In the genomic region with DNA sequence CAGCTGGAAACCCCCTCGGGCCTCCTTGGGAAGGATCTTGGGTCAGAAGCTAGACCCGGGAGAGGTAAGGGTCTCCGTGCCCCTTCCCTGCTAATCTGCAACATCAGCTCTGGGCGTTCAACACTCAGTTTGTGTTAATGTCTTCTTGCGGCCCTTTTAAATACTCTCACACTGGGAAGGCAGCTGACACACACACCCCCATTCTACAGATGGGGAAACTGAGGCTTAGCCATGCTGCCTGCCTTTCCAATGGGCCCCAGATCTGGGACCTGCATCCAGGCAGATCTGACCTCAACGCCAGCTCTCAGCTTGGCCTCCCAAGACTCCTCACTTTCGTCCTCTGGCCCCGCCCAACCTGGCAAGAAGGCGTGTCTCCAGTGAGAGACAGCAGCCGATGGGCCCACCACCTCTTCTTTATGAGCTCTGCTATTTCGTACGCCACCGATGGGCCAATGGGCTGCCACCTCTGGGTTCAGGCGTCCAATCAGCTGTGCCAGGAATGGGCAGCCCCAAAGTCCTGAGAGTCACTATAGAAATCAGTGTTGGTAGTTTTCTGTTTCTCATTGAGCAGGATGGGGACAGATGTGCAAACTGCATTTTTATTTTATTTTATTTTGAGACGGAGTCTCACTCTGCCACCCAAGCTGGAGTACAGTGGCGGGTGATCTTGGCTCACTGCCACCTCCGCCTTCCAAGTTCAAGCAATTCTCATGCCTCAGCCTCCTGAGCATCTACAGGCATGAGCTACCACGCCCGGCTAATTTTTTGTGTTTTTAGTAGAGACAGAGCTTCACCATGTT, we compare ENCODE assay signal across 11 cellular contexts. TPM values are rescaled to one million over a fixed set of nuclear protein-coding genes. Genes with fewer than 3 reads are reported as not detected.
DNase-seq lines count a peak whose midpoint lies in the region; ATAC-seq and TF ChIP-seq lines count a peak whose summit lies in the region.
"Had no signal": no experiment of that assay in that cellular context is flagged by ENCODE, and none has a peak within 500 bp of the region (broad histone marks: within the 10 kb centered on the region; RNA-seq: fewer than 3 reads in every experiment).

No MANE protein-coding gene starts in this region.

- RAD21 ChIA-PET in HCT116 (lab: Charles Lee; ENCODE audit: low non-redundant PET in 1 of 2, low total read pairs in 2 of 2, uncharacterized antibody in 2 of 2, unreplicated experiment in 2 of 2) = no interaction called here

- H3K9me3 Mint-ChIP-seq in CD4-positive, alpha-beta T cell = no peaks in the 10 kb centered on the region
- H3K9me3 Mint-ChIP-seq: nephron progenitor cell had no signal

- H3K4me1 ChIP-seq in HCT116 (ENCODE audit: control insufficient read depth in 1 of 2, insufficient read depth in 2 of 2, low read length in 2 of 2) (peaks cover 46 to 53% of the 10 kb centered on the region in 2 experiments), colonic mucosa (peaks cover 62% of the 10 kb centered on the region), neuronal stem cell (ENCODE audit: control insufficient read depth in 2 of 2, insufficient read depth in 1 of 2, low read depth in 1 of 2, low read length in 2 of 2) (peaks cover 0 to 10% of the 10 kb centered on the region in 2 donors)

- H3K36me3 Mint-ChIP-seq in CD4-positive, alpha-beta T cell (ENCODE audit: low read depth) = peaks cover 50% of the 10 kb centered on the region

- H3K4ac ChIP-seq in neuronal stem cell (ENCODE audit: low read length) = no peak overlapping the region

- H3K9me3 ChIP-seq in CD4-positive, alpha-beta T cell (ENCODE audit: control insufficient read depth, low read length) = no peaks in the 10 kb centered on the region
- H3K9me3 ChIP-seq in HCT116 (ENCODE audit: control insufficient read depth in 1 of 2, insufficient read depth in 1 of 2, low read depth in 1 of 2, low read length in 2 of 2) (peaks cover 0 to 6% of the 10 kb centered on the region in 2 experiments; a peak in 1 of 4 replicates), colonic mucosa (no peaks in the 10 kb centered on the region), neuronal stem cell (replicated peaks in 1 of 2; ENCODE audit: control insufficient read depth in 2 of 2, insufficient read depth in 1 of 2, low read depth in 1 of 2, low read length in 2 of 2) (peaks cover 0 to 3% of the 10 kb centered on the region in 2 donors)

- H3K18ac ChIP-seq in neuronal stem cell (ENCODE audit: low read length) = no peak overlapping the region

- CTCF ChIA-PET in CD4-positive, alpha-beta T cell (lab: Charles Lee) = interaction anchor here (0.6 to 6.7 kb wide), 2 partner anchors 44 to 117 kb away, joined by 3 to 45 read pairs; a partner anchor contains a TSS
- CTCF ChIA-PET in HCT116 (lab: Charles Lee) = interaction anchor here (1.3 kb wide), 1 partner anchor 44 kb away, joined by 3 read pairs; a partner anchor contains a TSS

- no peak overlapping the region for H2BK5ac ChIP-seq in neuronal stem cell (ENCODE audit: low read length)

- no peaks in the 10 kb centered on the region for H4K20me1 ChIP-seq in HCT116 (ENCODE audit: insufficient read depth)

- TF ChIP-seq POLR2A in HCT116 (IDR thresholded peaks at IDR 0.05; ENCODE audit: borderline replicate concordance, extremely low read depth, insufficient read depth, insufficient read length) = no peak

- BruUV-seq in HCT116 (replicated peaks; lab: Mats Ljungman, UMichigan) = TSS peak; percentile 25

- POLR2A ChIA-PET in CD4-positive, alpha-beta T cell (lab: Charles Lee) = interaction anchor here (3.5 to 3.9 kb wide), 2 partner anchors 43 to 74 kb away, joined by 16 to 30 read pairs; a partner anchor contains a TSS
- POLR2A ChIA-PET in HCT116 (lab: Charles Lee) = no interaction called here

- peak overlapping the region; percentile 73 for H2BK12ac ChIP-seq in neuronal stem cell (ENCODE audit: low read length)

- H3K9me2 ChIP-seq in HCT116 (ENCODE audit: insufficient read depth) = no peaks in the 10 kb centered on the region

- no peaks in the 10 kb centered on the region for H3K27me3 Mint-ChIP-seq in CD4-positive, alpha-beta T cell

- H3K4me2 ChIP-seq in HCT116 (ENCODE audit: low read length) (no peak overlapping the region), neuronal stem cell (ENCODE audit: insufficient read depth, low read length, poor library complexity, severe bottlenecking) (peak overlapping the region; percentile 11)

- no peaks in the 10 kb centered on the region for H3K27me3 ChIP-seq in CD4-positive, alpha-beta T cell (ENCODE audit: control insufficient read depth, insufficient read depth, low read length)
- H3K27me3 ChIP-seq in HCT116 (ENCODE audit: insufficient read depth, low read length) (no peaks in the 10 kb centered on the region), colonic mucosa (no peaks in the 10 kb centered on the region), neuronal stem cell (ENCODE audit: control insufficient read depth in 3 of 3, insufficient read depth in 3 of 3, low read depth in 1 of 3, low read length in 3 of 3) (no peaks in the 10 kb centered on the region)

- no peak overlapping the region for H3K23ac ChIP-seq in neuronal stem cell (ENCODE audit: low read depth, low read length, poor library complexity)

- H4K91ac ChIP-seq in neuronal stem cell (ENCODE audit: low read depth, low read length, poor library complexity) = no peak overlapping the region

- H2BK120ac ChIP-seq in neuronal stem cell (ENCODE audit: low read depth, low read length) = no peak overlapping the region

- no peak overlapping the region for H2BK15ac ChIP-seq in neuronal stem cell (ENCODE audit: low read length)

- H4K8ac ChIP-seq in neuronal stem cell (ENCODE audit: low read depth, low read length) = no peak overlapping the region

- no peak for TF ChIP-seq CTCF in CD4-positive, alpha-beta T cell (IDR thresholded peaks at IDR 0.05)
- TF ChIP-seq CTCF in HCT116 (IDR thresholded peaks at IDR 0.05 in 2 of 3, conservative IDR thresholded peaks at IDR 0.05 in 1 of 3; ENCODE audit: borderline replicate concordance in 1 of 3, insufficient read depth in 1 of 3, low read depth in 2 of 3, low read length in 2 of 3) (no peak), colonic mucosa (IDR thresholded peaks at IDR 0.05) (no peak)

- ATAC-seq in CD4-positive, alpha-beta T cell (ENCODE audit: poor library complexity) = no peak
- ATAC-seq in HCT116 (no peak), GM21528 (IDR thresholded peaks at IDR 0.05; ENCODE audit: low FRiP score, unreplicated experiment) (no peak), GM19035 (IDR thresholded peaks at IDR 0.05; ENCODE audit: unreplicated experiment) (no peak)

- intact Hi-C loops in CD4-positive, alpha-beta T cell (cut with DNase I, micrococcal nuclease) = no loop called here
- intact Hi-C loops in HCT116 (cut with micrococcal nuclease) = no loop called here
- intact Hi-C loops in colonic mucosa (cut with DNase I) = no loop called here

- H2AK5ac ChIP-seq in neuronal stem cell (ENCODE audit: low read depth, low read length) = no peak overlapping the region

- H3K14ac ChIP-seq in neuronal stem cell (ENCODE audit: low read length) = peak overlapping the region; percentile 6

- no peak for TF ChIP-seq RAD21 in HCT116 (IDR thresholded peaks at IDR 0.05; ENCODE audit: low read depth)

- peaks cover 23% of the 10 kb centered on the region for H3K79me1 ChIP-seq in neuronal stem cell (ENCODE audit: low read depth, low read length)

- H2AFZ ChIP-seq in HCT116 (ENCODE audit: low read depth, low read length, poor library complexity, severe bottlenecking) (no peak overlapping the region), neuronal stem cell (ENCODE audit: low read length) (no peak overlapping the region)

- H3K79me2 ChIP-seq in HCT116 (ENCODE audit: insufficient read depth, low read length) = peaks cover 53% of the 10 kb centered on the region

- no peak overlapping the region for H3K9ac ChIP-seq in HCT116 (ENCODE audit: low read length)
- peak overlapping the region in 1 of 2 donors; percentile 79 for H3K9ac ChIP-seq in colonic mucosa (ENCODE audit: low read depth in 2 of 2, low read length in 2 of 2)
- H3K9ac ChIP-seq in neuronal stem cell (ENCODE audit: low read depth, low read length, poor library complexity) = no peak overlapping the region

- peak overlapping the region; percentile 58 for H3K4me3 Mint-ChIP-seq in CD4-positive, alpha-beta T cell
- H3K4me3 Mint-ChIP-seq: nephron progenitor cell had no signal

- WGBS in neuronal stem cell (ENCODE audit: extremely low coverage in 2 of 2, insufficient read length in 2 of 2, insufficient replicate concordance in 1 of 2), 2 donors = no CpG with 5 or more reads among the region's 19 CpGs

- peak overlapping the region; percentile 66 for H3K27ac ChIP-seq in CD4-positive, alpha-beta T cell (ENCODE audit: low read depth, low read length)
- H3K27ac ChIP-seq in HCT116 (ENCODE audit: low read depth, low read length) = peak overlapping the region; percentile 40; the same call in 1 of the 2 replicates
- H3K27ac ChIP-seq in colonic mucosa = peak overlapping the region; percentile 95
- no peak overlapping the region for H3K27ac ChIP-seq in neuronal stem cell (replicated peaks; ENCODE audit: low read length)

- DNase-seq in CD4-positive, alpha-beta T cell = no peak
- DNase-seq in HCT116 (ENCODE audit: low read depth, low spot score) (no peak), colonic mucosa (peak; percentile 81), neuronal stem cell (ENCODE audit: low spot score) (no peak), GM19240 (ENCODE audit: insufficient read length, low spot score) (no peak)
- no peak for DNase-seq in effector CD8-positive, alpha-beta T cell (lab: John Stamatoyannopoulos, UW)
- DNase-seq: DMS53, NCI-H69, nephron progenitor cell had no signal

- peaks cover 84% of the 10 kb centered on the region for H3K4me1 Mint-ChIP-seq in CD4-positive, alpha-beta T cell (ENCODE audit: low read depth)

- H3K36me3 ChIP-seq in HCT116 (ENCODE audit: control insufficient read depth in 1 of 2, insufficient read depth in 2 of 2, low read length in 2 of 2) = peaks cover 5 to 8% of the 10 kb centered on the region in 2 experiments; a peak in 3 of 4 replicates
- no peaks in the 10 kb centered on the region for H3K36me3 ChIP-seq in colonic mucosa
- H3K36me3 ChIP-seq in neuronal stem cell (replicated peaks in 1 of 2; ENCODE audit: control insufficient read depth in 2 of 2, insufficient read depth in 2 of 2, low read length in 2 of 2) = peaks cover 6 to 22% of the 10 kb centered on the region in 2 donors

- H3K27ac Mint-ChIP-seq in CD4-positive, alpha-beta T cell = peak overlapping the region; percentile 93
- H3K27ac Mint-ChIP-seq: nephron progenitor cell had no signal

- H3K4me3 ChIP-seq in HCT116 (replicated peaks in 1 of 2; ENCODE audit: low read depth in 1 of 2, low read length in 2 of 2) (no peak overlapping the region), colonic mucosa (no peak overlapping the region), neuronal stem cell (ENCODE audit: low read length in 2 of 2) (peak overlapping the region in 1 of 2 donors; percentile 6)

TF ChIP-seq in HCT116, 20 proteins besides CTCF, POLR2A, EP300 and RAD21:
- TF ChIP-seq, protein P1, sequence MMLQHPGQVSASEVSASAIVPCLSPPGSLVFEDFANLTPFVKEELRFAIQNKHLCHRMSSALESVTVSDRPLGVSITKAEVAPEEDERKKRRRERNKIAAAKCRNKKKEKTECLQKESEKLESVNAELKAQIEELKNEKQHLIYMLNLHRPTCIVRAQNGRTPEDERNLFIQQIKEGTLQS (IDR thresholded peaks at IDR 0.05) = no peak

RNA-seq across cellular contexts. Expression of a gene that starts 43.8 kb away (rescaled TPM):
- total RNA-seq in CD4-positive, alpha-beta T cell = 100 to 1,000 TPM; 279 to 286 TPM
- total RNA-seq in HCT116 (2021; ENCODE audit: unreplicated experiment) = 183 TPM
- 163 and 167 TPM in 2 replicates for polyA plus RNA-seq in HCT116 (2012)
- total RNA-seq in colonic mucosa = 100 to 1,000 TPM; 450 to 461 TPM
- polyA plus RNA-seq in neuronal stem cell (2013, experiment 1 of 2) = 49.9 TPM
- 49.9 TPM for polyA plus RNA-seq in neuronal stem cell (2013, experiment 2 of 2)
